3 cellular contexts compared by ENCODE assay signal in genomic region chr11:109221190-109221589, GRCh38.
"Had no signal": no experiment of that assay in that cellular context is flagged by ENCODE, and none has a peak within 500 bp of the region (broad histone marks: within the 10 kb centered on the region; RNA-seq: fewer than 3 reads in every experiment).

No MANE protein-coding gene starts in this region.

- H3K4me3 ChIP-seq: GM12878 had no signal

- DNase-seq: GDM1, GF-D8 had no signal

- ATAC-seq: GM12878 had no signal
